ENCODE assay signal across 9 cellular contexts in the genomic region with DNA sequence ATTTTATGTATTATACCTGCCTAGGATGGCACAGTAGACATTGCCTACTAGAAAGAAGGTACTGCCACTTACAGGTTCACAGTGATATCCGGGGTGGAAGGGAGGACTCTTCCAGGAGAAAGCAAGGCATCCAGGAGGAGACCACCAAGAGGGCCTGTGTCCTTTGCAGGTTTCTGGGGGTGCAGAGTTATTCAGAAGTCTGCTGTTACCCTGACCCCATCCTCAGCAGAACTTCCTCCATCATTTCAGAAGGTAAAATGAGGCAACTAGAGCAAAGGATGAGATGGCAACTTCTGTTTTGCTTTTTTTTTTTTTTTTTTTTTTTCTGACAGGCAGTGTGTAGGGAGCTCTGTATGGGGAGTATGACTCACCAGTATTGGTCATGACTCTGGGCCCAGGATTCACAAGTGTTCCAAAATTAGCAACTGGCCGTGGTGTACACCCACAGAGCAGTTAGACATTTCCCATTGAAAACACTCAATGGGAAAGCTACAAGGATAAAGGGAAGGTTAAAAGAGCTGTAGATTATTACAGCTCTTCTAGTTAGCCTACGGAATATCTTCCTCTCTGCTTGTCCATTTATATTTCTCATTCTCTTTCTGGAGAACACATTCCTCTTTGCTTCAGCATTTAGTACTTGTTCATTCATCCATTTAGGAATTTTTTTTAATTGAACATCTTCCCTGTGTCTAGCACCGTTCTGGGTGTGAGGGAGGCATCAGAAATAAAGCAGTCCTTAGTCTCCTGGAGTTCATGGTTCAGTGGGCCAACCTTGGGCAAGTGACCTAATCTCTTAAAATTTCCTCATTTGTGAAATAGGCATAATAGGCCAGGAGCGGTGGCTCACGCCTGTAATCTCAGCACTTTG. TPM values are rescaled to one million over a fixed set of nuclear protein-coding genes. Genes with fewer than 3 reads are reported as not detected.
DNase-seq lines count a peak whose midpoint lies in the region; ATAC-seq and TF ChIP-seq lines count a peak whose summit lies in the region.
"Had no signal": no experiment of that assay in that cellular context is flagged by ENCODE, and none has a peak within 500 bp of the region (broad histone marks: within the 10 kb centered on the region; RNA-seq: fewer than 3 reads in every experiment).

No MANE protein-coding gene starts in this region.

- H3K9me3 Mint-ChIP-seq in activated CD8-positive, alpha-beta T cell treated with anti-CD3 and anti-CD28 coated beads for 36 hours: no peaks in the 10 kb centered on the region

- POLR2A ChIA-PET in activated CD8-positive, alpha-beta T cell treated with anti-CD3 and anti-CD28 coated beads for 36 hours (lab: Charles Lee): interaction anchor here (1.2 kb wide), 1 partner anchor 8 kb away, joined by 3 read pairs; no protein-coding TSS in a partner anchor

- CTCF ChIA-PET in activated CD8-positive, alpha-beta T cell treated with anti-CD3 and anti-CD28 coated beads for 36 hours (lab: Charles Lee): interaction anchor here (2.0 kb wide), 1 partner anchor 221 kb away, joined by 4 read pairs; no protein-coding TSS in a partner anchor

- no peak for TF ChIP-seq CTCF in activated CD8-positive, alpha-beta T cell treated with anti-CD3 and anti-CD28 coated beads for 36 hours (IDR thresholded peaks at IDR 0.05)
- no peak for TF ChIP-seq CTCF in heart left ventricle (IDR thresholded peaks at IDR 0.05)

- H3K4me1 Mint-ChIP-seq in activated CD8-positive, alpha-beta T cell treated with anti-CD3 and anti-CD28 coated beads for 36 hours (ENCODE audit: low read depth): peaks cover 39% of the 10 kb centered on the region

- no peaks in the 10 kb centered on the region for H3K27me3 Mint-ChIP-seq in activated CD8-positive, alpha-beta T cell treated with anti-CD3 and anti-CD28 coated beads for 36 hours

- H3K27ac ChIP-seq in heart left ventricle: peak overlapping the region in 11 of 12 donors; percentile 53 to 88 (median 80)
- H3K27ac ChIP-seq: SK-N-MC had no signal

- H3K27me3 ChIP-seq in heart left ventricle: no peaks in the 10 kb centered on the region

- in situ Hi-C loops in KBM-7 (cut with MboI; ENCODE audit: low pct_unique_long_range_greater_than_20kb, low sequenced_read_pairs): no loop called here

- no peaks in the 10 kb centered on the region for H3K36me3 ChIP-seq in heart left ventricle

- intact Hi-C loops in activated CD8-positive, alpha-beta T cell treated with anti-CD3 and anti-CD28 coated beads for 36 hours (cut with micrococcal nuclease): no loop called here
- intact Hi-C loops in heart left ventricle (cut with DNase I): loop anchor here in 5 of 10 donors (2.0 to 10.0 kb wide), 7 partner anchors 48 to 162 kb away; a partner anchor contains a TSS

- no peak for TF ChIP-seq POLR2A in heart left ventricle (IDR thresholded peaks at IDR 0.05)

- H3K4me3 ChIP-seq in heart left ventricle: no peak overlapping the region
- H3K4me3 ChIP-seq: SK-N-MC had no signal

- H3K36me3 Mint-ChIP-seq in activated CD8-positive, alpha-beta T cell treated with anti-CD3 and anti-CD28 coated beads for 36 hours (ENCODE audit: low read depth): no peaks in the 10 kb centered on the region

- no peaks in the 10 kb centered on the region for H3K9me3 ChIP-seq in heart left ventricle

- peaks cover 3 to 57% (median 29%) of the 10 kb centered on the region in 12 donors for H3K4me1 ChIP-seq in heart left ventricle

- no peak overlapping the region for H3K4me3 Mint-ChIP-seq in activated CD8-positive, alpha-beta T cell treated with anti-CD3 and anti-CD28 coated beads for 36 hours

- 49 to 59% (median 59%) methylated on average over 6 of the region's 6 CpGs for WGBS in heart left ventricle, 4 donors

- H3K27ac Mint-ChIP-seq in activated CD8-positive, alpha-beta T cell treated with anti-CD3 and anti-CD28 coated beads for 36 hours: peak overlapping the region; percentile 52

- ATAC-seq in GM21529 (IDR thresholded peaks at IDR 0.05; ENCODE audit: unreplicated experiment) (peak; percentile 77), heart left ventricle (peak; percentile 96 to 98 (median 98))
- ATAC-seq in activated CD8-positive, alpha-beta T cell treated with anti-CD3 and anti-CD28 coated beads for 36 hours: peak; percentile 92

- peak; percentile 91 for DNase-seq in ELR (ENCODE audit: low read depth)
- peak; percentile 88 for DNase-seq in KBM-7
- peak; percentile 53 for DNase-seq in activated CD8-positive, alpha-beta T cell treated with anti-CD3 and anti-CD28 coated beads for 36 hours
- DNase-seq in heart left ventricle: peak in 4 of 5 donors; percentile 59 to 82 (median 64)
- peak in 2 of 3 experiments; percentile 11 to 21 for DNase-seq in stimulated activated CD4-positive, alpha-beta T cell treated with anti-CD3 and anti-CD28 coated beads, TNF-alpha, amount 100 ng/mL, for 24 hours (ENCODE audit: low read depth in 3 of 3)
- no peak for DNase-seq in cerebellar nuclear complex (lab: John Stamatoyannopoulos, UW)
- no peak for DNase-seq in NCI-H2196 (lab: John Stamatoyannopoulos, UW; ENCODE audit: unreplicated experiment)

RNA-seq across cellular contexts. Expression of a gene that starts 50.5 kb away (rescaled TPM):
- 10 to 100 TPM; 35.2 to 36.5 TPM for total RNA-seq in activated CD8-positive, alpha-beta T cell treated with anti-CD3 and anti-CD28 coated beads for 36 hours
- 100 to 1,000 TPM in 1 of 9 donors, 10 to 100 TPM in 8; 52.0 to 102 (median 63.5) TPM for total RNA-seq in heart left ventricle
- polyA plus RNA-seq in heart left ventricle: 100 to 1,000 TPM in 1 of 2 donors, 10 to 100 TPM in 1; 44.7 to 108 TPM

Comparison
In these comparisons a context has a peak if more than half of its experiments do, and no peak if none do; other contexts are left out.
1. DNase-seq: peak in ELR (single experiment), KBM-7 (single experiment), activated CD8-positive, alpha-beta T cell treated with anti-CD3 and anti-CD28 coated beads for 36 hours (single experiment), heart left ventricle (4 of 5) and stimulated activated CD4-positive, alpha-beta T cell treated with anti-CD3 and anti-CD28 coated beads, TNF-alpha, amount 100 ng/mL, for 24 hours (2 of 3); none in cerebellar nuclear complex (0 of 2) and NCI-H2196 (single experiment).
2. Peak in every context shown above with its lines, with median percentiles within 50 percentile points of each other: ATAC-seq.